ENCODE assay signal across 8 cellular contexts in the genomic region with DNA sequence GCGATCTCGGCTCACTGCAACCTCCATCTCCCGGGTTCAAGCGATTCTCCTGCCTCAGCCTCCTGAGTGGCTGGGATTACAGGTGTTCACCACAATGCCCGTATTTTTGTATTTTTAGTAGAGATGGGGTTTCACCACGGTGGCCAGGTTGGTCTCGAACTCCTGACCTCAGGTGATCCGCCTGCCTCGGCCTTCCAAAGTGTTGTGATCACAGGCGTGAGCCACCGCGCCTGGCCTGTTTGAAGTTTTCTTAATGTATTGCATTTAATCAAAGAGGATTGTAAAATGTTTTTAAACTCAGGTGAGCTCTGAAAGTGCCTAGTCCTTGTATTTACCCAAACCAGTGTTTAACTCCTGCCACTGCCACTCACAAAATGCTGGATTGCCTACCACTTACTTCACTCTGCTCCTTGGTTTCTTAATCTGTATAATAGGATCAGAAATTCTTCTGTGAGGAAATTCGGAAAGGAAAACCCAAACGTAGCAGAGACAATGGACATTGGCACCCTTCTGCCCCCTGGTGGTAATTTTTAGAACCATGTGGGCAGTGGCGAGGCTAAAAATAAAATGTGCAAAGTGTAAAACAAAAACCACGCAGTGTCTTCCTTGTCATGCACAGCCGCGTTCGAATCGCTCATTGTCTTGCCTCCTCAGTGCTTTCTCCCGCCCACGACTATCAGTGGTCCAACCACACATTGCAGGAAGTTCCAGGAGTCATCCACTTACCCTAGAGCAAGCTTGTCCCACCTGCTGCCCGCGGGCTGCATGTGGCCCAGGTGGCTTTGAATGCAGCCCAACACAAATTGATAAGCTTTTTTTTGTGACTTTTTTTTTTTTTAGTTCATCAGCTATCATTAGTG. TPM values are rescaled to one million over a fixed set of nuclear protein-coding genes. Genes with fewer than 3 reads are reported as not detected.
A peak's percentile ranks its signal among the peaks of the same experiment; 100 is the strongest.
DNase-seq lines count a peak whose midpoint lies in the region; ATAC-seq and TF ChIP-seq lines count a peak whose summit lies in the region.

No MANE protein-coding gene starts in this region.

- no peaks in the 10 kb centered on the region; the same call in 1 of the 2 replicates for H3F3A ChIP-seq in GM23338 (replicated peaks; ENCODE audit: low read depth)

- H3K9me3 ChIP-seq in cardiac muscle cell (ENCODE audit: low read depth) (no peaks in the 10 kb centered on the region), aorta (ENCODE audit: control insufficient read depth, low read length) (no peaks in the 10 kb centered on the region)

- no peak overlapping the region for H3K9ac ChIP-seq in rectal smooth muscle tissue (ENCODE audit: low read length)

- no peak overlapping the region for H3K4me3 Mint-ChIP-seq in GM23338
- peak overlapping the region; percentile 45 for H3K4me3 Mint-ChIP-seq in activated naive CD4-positive, alpha-beta T cell treated with anti-CD3 and anti-CD28 coated beads for 36 hours

- H3K36me3 Mint-ChIP-seq in GM23338 (ENCODE audit: low read depth): peaks cover 11% of the 10 kb centered on the region
- no peaks in the 10 kb centered on the region for H3K36me3 Mint-ChIP-seq in activated naive CD4-positive, alpha-beta T cell treated with anti-CD3 and anti-CD28 coated beads for 36 hours (ENCODE audit: low read depth)

- peak; percentile 87 to 96 for TF ChIP-seq CTCF in GM23338 (conservative IDR thresholded peaks at IDR 0.05; ENCODE audit: low read depth in 2 of 2)
- peak; percentile 90 for TF ChIP-seq CTCF in LNCaP clone FGC (IDR thresholded peaks at IDR 0.05; ENCODE audit: control insufficient read depth, extremely low read depth, insufficient read depth)
- TF ChIP-seq CTCF in cardiac muscle cell (IDR thresholded peaks at IDR 0.05; ENCODE audit: low read depth, low read length): peak; percentile 79

- intact Hi-C loops in activated naive CD4-positive, alpha-beta T cell treated with anti-CD3 and anti-CD28 coated beads for 36 hours (cut with micrococcal nuclease): loop anchor here (1.0 to 2.0 kb wide), 4 partner anchors 52 to 156 kb away; no protein-coding TSS in a partner anchor
- intact Hi-C loops in aorta (cut with DNase I): loop anchor here (1.0 to 10.0 kb wide), 4 partner anchors 75 to 430 kb away; no protein-coding TSS in a partner anchor

- H3K4me2 ChIP-seq in GM23338: no peak overlapping the region

- peak overlapping the region; percentile 43 for H3K27ac Mint-ChIP-seq in GM23338
- no peak overlapping the region for H3K27ac Mint-ChIP-seq in activated naive CD4-positive, alpha-beta T cell treated with anti-CD3 and anti-CD28 coated beads for 36 hours

- peaks cover 19% of the 10 kb centered on the region; the same call in 2 of the 3 replicates for H3K9me3 Mint-ChIP-seq in GM23338
- no peaks in the 10 kb centered on the region for H3K9me3 Mint-ChIP-seq in activated naive CD4-positive, alpha-beta T cell treated with anti-CD3 and anti-CD28 coated beads for 36 hours

- CTCF ChIA-PET in activated naive CD4-positive, alpha-beta T cell treated with anti-CD3 and anti-CD28 coated beads for 36 hours (lab: Charles Lee): interaction anchor here (0.5 to 11.4 kb wide), 26 partner anchors 9 to 396 kb away, joined by 3 to 265 read pairs (median 4); partner anchors contain the start of gene NRROS

- DNase-seq in ELR (ENCODE audit: low read depth): peak; percentile 72
- peak; percentile 78 for DNase-seq in GM23338 (ENCODE audit: low spot score)
- DNase-seq in LNCaP clone FGC (ENCODE audit: low read depth): no peak
- peak; percentile 86 for DNase-seq in SIG-M5 treated with dmso at 0.1 percent for 504 hours (lab: John Stamatoyannopoulos, UW; ENCODE audit: unreplicated experiment)
- DNase-seq in activated naive CD4-positive, alpha-beta T cell treated with anti-CD3 and anti-CD28 coated beads for 36 hours: peak; percentile 74
- DNase-seq in cardiac muscle cell (ENCODE audit: low read depth in 1 of 2, low spot score in 1 of 2): peak; percentile 73 to 76
- peak in 1 of 2 donors; percentile 70 for DNase-seq in aorta

- H3K4me1 Mint-ChIP-seq in GM23338: peaks cover 29% of the 10 kb centered on the region
- peaks cover 12% of the 10 kb centered on the region for H3K4me1 Mint-ChIP-seq in activated naive CD4-positive, alpha-beta T cell treated with anti-CD3 and anti-CD28 coated beads for 36 hours (ENCODE audit: low read depth)

- H3K27me3 Mint-ChIP-seq in GM23338 (ENCODE audit: insufficient read depth, low read depth, poor library complexity): peaks cover 9% of the 10 kb centered on the region
- no peaks in the 10 kb centered on the region for H3K27me3 Mint-ChIP-seq in activated naive CD4-positive, alpha-beta T cell treated with anti-CD3 and anti-CD28 coated beads for 36 hours (ENCODE audit: low read depth)

- no peaks in the 10 kb centered on the region for H3K79me2 ChIP-seq in GM23338 (replicated peaks; ENCODE audit: insufficient read depth)

- H3K27me3 ChIP-seq in GM23338 (ENCODE audit: insufficient read depth): no peaks in the 10 kb centered on the region
- H3K27me3 ChIP-seq in cardiac muscle cell: no peaks in the 10 kb centered on the region
- H3K27me3 ChIP-seq in rectal smooth muscle tissue (ENCODE audit: control insufficient read depth, insufficient read depth, low read length): no peaks in the 10 kb centered on the region
- H3K27me3 ChIP-seq in aorta (ENCODE audit: control insufficient read depth in 1 of 2, insufficient read depth in 2 of 2, low read length in 1 of 2): no peaks in the 10 kb centered on the region

- peak; percentile 73 for ATAC-seq in GM23338
- ATAC-seq in aorta (ENCODE audit: low FRiP score): peak; percentile 84

- H3K4me3 ChIP-seq in GM23338: no peak overlapping the region
- H3K4me3 ChIP-seq in LNCaP clone FGC (ENCODE audit: low read depth, low read length): no peak overlapping the region
- no peak overlapping the region for H3K4me3 ChIP-seq in cardiac muscle cell
- peak overlapping the region; percentile 50 for H3K4me3 ChIP-seq in rectal smooth muscle tissue (ENCODE audit: low read length)
- H3K4me3 ChIP-seq in aorta (ENCODE audit: low read length in 2 of 2): no peak overlapping the region

- no peaks in the 10 kb centered on the region for H3K36me3 ChIP-seq in GM23338 (ENCODE audit: insufficient read depth)
- H3K36me3 ChIP-seq in cardiac muscle cell: no peaks in the 10 kb centered on the region
- H3K36me3 ChIP-seq in rectal smooth muscle tissue (ENCODE audit: control insufficient read depth, insufficient read depth, low read length): no peaks in the 10 kb centered on the region
- no peaks in the 10 kb centered on the region for H3K36me3 ChIP-seq in aorta (ENCODE audit: control insufficient read depth in 1 of 2, insufficient read depth in 2 of 2, low read length in 1 of 2)

- no peaks in the 10 kb centered on the region for H3K9me2 ChIP-seq in GM23338 (ENCODE audit: insufficient read depth)

- H3K4me1 ChIP-seq in GM23338 (ENCODE audit: insufficient read depth) (peaks cover 14% of the 10 kb centered on the region), cardiac muscle cell (ENCODE audit: low read depth) (no peaks in the 10 kb centered on the region), rectal smooth muscle tissue (ENCODE audit: control insufficient read depth, insufficient read depth, low read length) (no peaks in the 10 kb centered on the region), aorta (ENCODE audit: control insufficient read depth in 1 of 2, insufficient read depth in 2 of 2, low read length in 2 of 2) (no peaks in the 10 kb centered on the region)

- no peaks in the 10 kb centered on the region for H4K20me1 ChIP-seq in GM23338 (replicated peaks; ENCODE audit: insufficient read depth)

- no peak overlapping the region for H3K27ac ChIP-seq in GM23338 (ENCODE audit: low read depth)
- no peak overlapping the region for H3K27ac ChIP-seq in cardiac muscle cell
- no peak overlapping the region for H3K27ac ChIP-seq in rectal smooth muscle tissue (ENCODE audit: low read depth, low read length)
- no peak overlapping the region for H3K27ac ChIP-seq in aorta (ENCODE audit: low read depth in 1 of 2, low read length in 2 of 2)

- 0 out of 2 replicates have a peak overlapping the region, but pooled peaks have one; percentile 80 for H2AFZ ChIP-seq in GM23338

- 41% methylated on average over 24 of the region's 24 CpGs for WGBS in aorta, 2 donors

TF ChIP-seq in GM23338, 12 proteins besides CTCF, POLR2A, EP300 and RAD21 (continues in another document):
- TF ChIP-seq EZH2phosphoT487 (IDR thresholded peaks at IDR 0.05; ENCODE audit: unreplicated experiment): no peak
- TF ChIP-seq ZNF114 (CRISPR knock-in tag; IDR thresholded peaks at IDR 0.05): no peak
- no peak for TF ChIP-seq POLR2AphosphoS5 (IDR thresholded peaks at IDR 0.05; ENCODE audit: low read depth)
- TF ChIP-seq NANOG (IDR thresholded peaks at IDR 0.05; ENCODE audit: borderline replicate concordance): no peak
- TF ChIP-seq CREB1 (CRISPR knock-in tag; IDR thresholded peaks at IDR 0.05; ENCODE audit: low read depth): no peak

RNA-seq across cellular contexts. Expression of gene CEP19, which starts 27.3 kb away (rescaled TPM):
- 1.6 and 2.3 TPM in 2 replicates for total RNA-seq in GM23338 (2014; rRNA removed; shearing (Covaris generic))
- polyA plus RNA-seq in GM23338 (2016; fragmentation: Nextera tagmentation; extraction: Ambion mirVana) (1.8 and 2.5 TPM in 2 replicates), cardiac muscle cell (8.2 and 9.3 TPM in 2 replicates), aorta (1 to 10 TPM; 1.4 to 1.8 TPM)
- 1 to 10 TPM; 3.1 to 4.4 TPM for total RNA-seq in activated naive CD4-positive, alpha-beta T cell treated with anti-CD3 and anti-CD28 coated beads for 36 hours
- total RNA-seq in cardiac muscle cell (2.9 and 5.0 TPM in 2 replicates), aorta (1 to 10 TPM in 1 of 2 donors, under 1 TPM in 1; 0.84 to 1.4 TPM)

RNA-seq across cellular contexts. Expression of gene PIGX, which starts 27.4 kb away (rescaled TPM):
- total RNA-seq in GM23338 (2014; rRNA removed; shearing (Covaris generic)): 14.5 and 24.4 TPM in 2 replicates
- polyA plus RNA-seq in GM23338 (2016; fragmentation: Nextera tagmentation; extraction: Ambion mirVana) (13.0 and 13.4 TPM in 2 replicates), cardiac muscle cell (54.5 and 61.2 TPM in 2 replicates), aorta (10 to 100 TPM; 11.5 to 15.3 TPM)
- total RNA-seq in activated naive CD4-positive, alpha-beta T cell treated with anti-CD3 and anti-CD28 coated beads for 36 hours: 10 to 100 TPM; 30.7 to 32.8 TPM
- total RNA-seq in cardiac muscle cell (21.7 and 61.3 TPM in 2 replicates), aorta (10 to 100 TPM; 13.6 to 16.7 TPM)

RNA-seq across cellular contexts. Expression of gene NRROS, which starts 45.3 kb away (rescaled TPM):
- total RNA-seq in GM23338 (2014; rRNA removed; shearing (Covaris generic)): 5.9 and 8.5 TPM in 2 replicates
- 1.2 and 2.3 TPM in 2 replicates for polyA plus RNA-seq in GM23338 (2016; fragmentation: Nextera tagmentation; extraction: Ambion mirVana)
- 1 to 10 TPM; 8.1 to 9.2 TPM for total RNA-seq in activated naive CD4-positive, alpha-beta T cell treated with anti-CD3 and anti-CD28 coated beads for 36 hours
- total RNA-seq in cardiac muscle cell: 1.3 and 1.6 TPM in 2 replicates
- not detected in 2 replicates for polyA plus RNA-seq in cardiac muscle cell
- 10 to 100 TPM in 1 of 2 donors, 1 to 10 TPM in 1; 7.6 to 17.3 TPM for total RNA-seq in aorta
- 1 to 10 TPM in 1 of 2 donors, under 1 TPM in 1; 0.43 to 2.0 TPM for polyA plus RNA-seq in aorta

RNA-seq across cellular contexts. Expression of gene PAK2, which starts 54.9 kb away (rescaled TPM):
- 49.4 and 56.0 TPM in 2 replicates for total RNA-seq in GM23338 (2014; rRNA removed; shearing (Covaris generic))
- polyA plus RNA-seq in GM23338 (2016; fragmentation: Nextera tagmentation; extraction: Ambion mirVana) (24.3 and 25.5 TPM in 2 replicates), cardiac muscle cell (18.5 and 35.4 TPM in 2 replicates), aorta (10 to 100 TPM; 14.2 to 18.3 TPM)
- 10 to 100 TPM; 66.6 to 68.4 TPM for total RNA-seq in activated naive CD4-positive, alpha-beta T cell treated with anti-CD3 and anti-CD28 coated beads for 36 hours
- total RNA-seq in cardiac muscle cell (19.1 and 48.6 TPM in 2 replicates), aorta (10 to 100 TPM; 56.0 to 59.5 TPM)
